ENCODE assay signal across 8 cellular contexts in the genomic region with DNA sequence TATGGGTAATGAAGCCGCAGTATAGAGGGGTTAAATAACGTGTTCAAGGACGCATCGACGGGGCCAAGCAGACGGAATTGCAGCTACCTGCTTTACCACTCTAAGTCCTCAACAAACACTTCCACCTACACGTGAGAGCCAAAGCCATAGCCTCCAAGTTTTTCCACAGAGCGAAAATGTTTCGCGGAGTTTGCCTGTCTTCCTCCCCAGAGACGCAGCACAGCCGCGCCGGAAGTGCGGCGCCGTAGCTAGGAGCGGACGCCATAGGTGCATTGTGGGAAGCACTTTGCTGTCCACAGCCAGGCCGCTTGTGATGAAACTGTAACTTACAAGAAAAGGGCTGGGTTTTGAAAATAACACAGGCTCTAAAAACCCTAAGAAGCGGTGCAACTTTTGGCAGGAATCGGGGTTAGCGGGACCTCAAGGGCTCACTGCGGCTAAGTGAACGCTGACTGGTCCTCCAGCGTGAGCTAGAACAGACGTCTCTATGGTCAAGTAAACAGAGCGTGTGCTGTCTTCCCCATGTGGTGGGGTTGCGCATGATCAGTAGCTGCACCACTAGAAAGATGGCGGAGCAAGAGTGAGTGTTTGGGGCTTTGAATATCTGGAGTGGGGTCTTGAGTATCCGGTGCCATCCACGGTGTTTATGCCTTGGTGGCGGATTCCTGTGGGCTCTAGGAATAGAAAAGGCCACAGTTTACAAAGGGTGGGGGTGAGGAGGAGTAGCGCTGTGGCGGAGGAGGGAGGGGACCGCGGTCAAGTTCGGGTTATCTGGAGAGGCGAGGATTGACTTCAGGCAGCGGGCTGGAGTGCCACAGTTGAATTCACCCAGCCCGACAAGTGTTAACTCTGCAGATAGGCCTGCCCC. TPM values are rescaled to one million over a fixed set of nuclear protein-coding genes. Genes with fewer than 3 reads are reported as not detected.
DNase-seq lines count a peak whose midpoint lies in the region; ATAC-seq and TF ChIP-seq lines count a peak whose summit lies in the region.

A gene (plus strand): TSS at position 245 of the 868 bp plus-strand sequence. CDS start 295 bp downstream, at position 540.

- peak; percentile 89 for ATAC-seq in HG03439 (IDR thresholded peaks at IDR 0.05; ENCODE audit: unreplicated experiment)
- peak; percentile 96 for ATAC-seq in activated CD4-positive, alpha-beta T cell treated with anti-CD3 and anti-CD28 coated beads for 36 hours

- CTCF ChIA-PET in activated CD4-positive, alpha-beta T cell treated with anti-CD3 and anti-CD28 coated beads for 36 hours (lab: Charles Lee), result interaction anchor here (0.7 to 5.3 kb wide), 8 partner anchors 11 to 217 kb away, joined by 3 to 42 read pairs (median 5); a partner anchor contains a TSS

- DNase-seq in BE2C (peak; percentile 84), GM19238 (ENCODE audit: insufficient read length, low spot score) (peak; percentile 66), NCI-H510A (lab: John Stamatoyannopoulos, UW) (peak; percentile 79), choroid plexus epithelial cell (ENCODE audit: low read depth) (peak; percentile 92)
- DNase-seq in activated CD4-positive, alpha-beta T cell treated with anti-CD3 and anti-CD28 coated beads for 36 hours, result peak; percentile 89
- peak; percentile 63 to 68 for DNase-seq in stimulated activated CD4-positive, alpha-beta T cell treated with anti-CD3 and anti-CD28 coated beads, Interleukin-1b, Interleukin-23, amount 100 ng/mL, for 4 hours (ENCODE audit: low read depth in 2 of 2)

- peaks cover 40% of the 10 kb centered on the region for H3K36me3 ChIP-seq in BE2C

- H3K4me3 Mint-ChIP-seq in activated CD4-positive, alpha-beta T cell treated with anti-CD3 and anti-CD28 coated beads for 36 hours, result peak within 1 kb of the TSS; percentile 99

- peak; percentile 14; the same call in 1 of the 2 replicates for TF ChIP-seq CTCF in BE2C (IDR thresholded peaks at IDR 0.05; ENCODE audit: low read depth, low read length)
- TF ChIP-seq CTCF in choroid plexus epithelial cell (conservative IDR thresholded peaks at IDR 0.05; ENCODE audit: low read depth, low read length), result no peak

- no peaks in the 10 kb centered on the region for H3K9me3 ChIP-seq in BE2C

- H3K27me3 ChIP-seq in BE2C (no peaks in the 10 kb centered on the region), layer of hippocampus (ENCODE audit: control insufficient read depth, insufficient read depth, low read length) (no peaks in the 10 kb centered on the region)

- peaks cover 20% of the 10 kb centered on the region for H3K4me1 Mint-ChIP-seq in activated CD4-positive, alpha-beta T cell treated with anti-CD3 and anti-CD28 coated beads for 36 hours

- POLR2A ChIA-PET in activated CD4-positive, alpha-beta T cell treated with anti-CD3 and anti-CD28 coated beads for 36 hours (lab: Charles Lee), result interaction anchor here (0.6 to 3.3 kb wide), 10 partner anchors 11 to 1011 kb away, joined by 3 to 19 read pairs (median 3); a partner anchor contains a TSS

- H3K27ac Mint-ChIP-seq in activated CD4-positive, alpha-beta T cell treated with anti-CD3 and anti-CD28 coated beads for 36 hours, result peak within 1 kb of the TSS; percentile 100

- H3K27ac ChIP-seq in layer of hippocampus (ENCODE audit: low read depth, low read length), result peak within 1 kb of the TSS; percentile 96

- H3K9me3 Mint-ChIP-seq in activated CD4-positive, alpha-beta T cell treated with anti-CD3 and anti-CD28 coated beads for 36 hours (ENCODE audit: low read depth), result no peaks in the 10 kb centered on the region

- intact Hi-C loops in activated CD4-positive, alpha-beta T cell treated with anti-CD3 and anti-CD28 coated beads for 36 hours (cut with DNase I, micrococcal nuclease), result loop anchor here (1.0 to 5.0 kb wide), 13 partner anchors 11 to 1092 kb away; a partner anchor contains a TSS

- H3K4me3 ChIP-seq in BE2C (ENCODE audit: low read depth, low read length) (peak within 1 kb of the TSS; percentile 100), choroid plexus epithelial cell (ENCODE audit: low read depth, low read length) (peak within 1 kb of the TSS; percentile 93)

- peaks cover 34% of the 10 kb centered on the region for H3K36me3 Mint-ChIP-seq in activated CD4-positive, alpha-beta T cell treated with anti-CD3 and anti-CD28 coated beads for 36 hours (ENCODE audit: low read depth)

- H3K27me3 Mint-ChIP-seq in activated CD4-positive, alpha-beta T cell treated with anti-CD3 and anti-CD28 coated beads for 36 hours, result no peaks in the 10 kb centered on the region

- no peaks in the 10 kb centered on the region; the same call in 1 of the 2 replicates for H3K4me1 ChIP-seq in BE2C

RNA-seq across cellular contexts. Expression of the gene that starts here (rescaled TPM):
- polyA plus RNA-seq in BE2C (2012; ENCODE audit: insufficient read depth, insufficient read length, low read depth), result 111 TPM
- 100 to 1,000 TPM; 124 to 152 TPM for total RNA-seq in activated CD4-positive, alpha-beta T cell treated with anti-CD3 and anti-CD28 coated beads for 36 hours

Comparison
In these comparisons a context has a peak if more than half of its experiments do, and no peak if none do; other contexts are left out.
1. Peak in every context shown above with its lines: DNase-seq, ATAC-seq, H3K4me3 ChIP-seq and H3K27ac ChIP-seq.